Comparison of ENCODE assay signal across 24 cellular contexts in the genomic region with DNA sequence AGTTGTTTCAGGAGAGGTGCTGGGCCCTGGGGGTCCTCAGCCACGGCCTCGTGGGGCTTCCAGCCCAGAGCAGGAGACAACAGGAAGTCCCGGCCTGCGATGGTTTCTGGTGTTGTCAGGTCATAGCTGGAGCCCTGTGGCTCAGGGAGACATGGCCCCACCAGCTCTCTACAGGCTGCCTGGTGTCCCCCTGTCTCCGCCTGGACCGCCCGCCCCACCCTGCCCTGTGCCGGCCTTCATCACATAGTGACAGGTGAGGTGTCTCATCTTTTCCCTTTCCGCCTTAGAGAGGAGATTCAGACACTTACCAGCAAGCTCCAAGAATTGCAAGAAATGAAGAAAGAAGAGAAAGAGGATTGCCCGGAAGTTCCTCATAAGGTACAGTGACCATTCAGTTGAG.
"Had no signal": no experiment of that assay in that cellular context is flagged by ENCODE, and none has a peak within 500 bp of the region (broad histone marks: within the 10 kb centered on the region; RNA-seq: fewer than 3 reads in every experiment).

No MANE protein-coding gene starts in this region.

- H3K27ac Mint-ChIP-seq: dendritic cell treated with granulocyte-macrophage colony-stimulating factor and Interleukin-4, amounts not matched to agents 40 ng/mL and 50 ng/mL, for 4 days; endodermal cell; mesothelial cell of epicardium had no signal

- H3K27me3 ChIP-seq: esophagus squamous epithelium, gastrocnemius medialis, heart right ventricle, left lung had no signal

- H3K27ac ChIP-seq: coronary artery, epithelial cell of prostate, esophagus squamous epithelium, gastrocnemius medialis, heart right ventricle, left lung, lower lobe of right lung had no signal

- DNase-seq: effector CD8-positive, alpha-beta T cell; effector memory CD8-positive, alpha-beta T cell; endodermal cell; erythroblast; esophagus squamous epithelium; foreskin fibroblast; foreskin melanocyte; gastrocnemius medialis; glutamatergic neuron; head of caudate nucleus; heart right ventricle; hippocampal formation; left cardiac atrium; left ventricle myocardium superior; lower lobe of right lung; mesenchymal stem cell; mucosa of descending colon; naive B cell had no signal

- H3K4me1 ChIP-seq: esophagus squamous epithelium, gastrocnemius medialis, left lung, lower lobe of right lung had no signal

- H3K4me3 ChIP-seq: coronary artery, esophagus squamous epithelium, gastrocnemius medialis, heart right ventricle, left lung, lower lobe of right lung, mucosa of descending colon had no signal

- H3K27me3 Mint-ChIP-seq: dendritic cell treated with granulocyte-macrophage colony-stimulating factor and Interleukin-4, amounts not matched to agents 40 ng/mL and 50 ng/mL, for 4 days; effector memory CD8-positive, alpha-beta T cell had no signal

- H3K9me3 Mint-ChIP-seq: dendritic cell treated with granulocyte-macrophage colony-stimulating factor and Interleukin-4, amounts not matched to agents 40 ng/mL and 50 ng/mL, for 4 days; effector memory CD8-positive, alpha-beta T cell; endodermal cell; mesothelial cell of epicardium; naive B cell had no signal

- H3K9me3 ChIP-seq: esophagus squamous epithelium, gastrocnemius medialis, heart right ventricle, left lung, lower lobe of right lung, mucosa of descending colon had no signal

- H3K4me3 Mint-ChIP-seq: dendritic cell treated with granulocyte-macrophage colony-stimulating factor and Interleukin-4, amounts not matched to agents 40 ng/mL and 50 ng/mL, for 4 days; effector memory CD8-positive, alpha-beta T cell; endodermal cell; mesothelial cell of epicardium had no signal

- H3K4me1 Mint-ChIP-seq: endodermal cell, mesothelial cell of epicardium had no signal

- H3K36me3 Mint-ChIP-seq: naive B cell had no signal

- ATAC-seq: effector memory CD8-positive, alpha-beta T cell; esophagus mucosa; gastrocnemius medialis; heart right ventricle; left cardiac atrium; left lung; left ventricle myocardium superior; lower lobe of right lung; mucosa of descending colon had no signal
